Comparison of ENCODE assay signal across 8 cellular contexts in the genomic region with DNA sequence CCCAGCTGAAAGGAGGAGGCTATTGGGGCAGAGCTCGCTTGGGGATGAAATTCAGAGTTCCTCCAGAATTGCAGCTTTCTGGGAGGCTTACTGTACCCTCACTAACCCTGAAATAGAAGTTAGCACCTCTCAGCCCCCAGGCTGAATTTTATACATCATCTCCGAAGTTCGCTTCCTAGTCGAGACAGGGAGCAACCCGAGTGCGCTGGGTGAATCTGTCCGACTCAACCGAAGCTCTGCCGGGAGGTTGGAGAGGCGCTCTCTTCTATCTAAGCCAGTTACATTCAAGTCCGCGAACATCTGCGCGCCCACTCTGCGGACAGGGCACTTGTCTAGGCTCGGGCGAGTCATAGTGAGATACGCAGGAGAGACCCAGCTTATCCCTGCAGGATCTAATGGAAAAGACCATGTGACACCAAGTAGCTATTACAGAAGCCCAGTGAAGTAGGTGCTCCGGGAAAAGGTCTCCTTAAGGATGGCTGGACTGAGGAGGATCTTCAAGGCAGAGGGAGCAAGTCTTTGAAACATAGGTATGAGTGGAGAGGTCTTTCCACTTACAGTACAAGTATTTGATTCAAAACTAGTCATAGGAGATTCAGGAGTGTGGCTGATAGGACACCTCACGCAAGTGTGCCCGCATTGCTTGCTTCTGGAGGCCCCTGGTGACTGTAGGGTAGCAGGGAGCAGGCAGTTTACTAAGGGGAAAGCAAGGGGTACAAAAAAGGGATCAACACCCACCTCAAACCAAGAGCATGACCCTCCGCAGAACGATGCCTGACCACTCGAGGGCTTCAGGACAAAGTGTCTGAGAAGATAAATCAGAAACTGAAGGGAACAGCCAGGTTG. TPM values are rescaled to one million over a fixed set of nuclear protein-coding genes. Genes with fewer than 3 reads are reported as not detected.
DNase-seq lines count a peak whose midpoint lies in the region; ATAC-seq and TF ChIP-seq lines count a peak whose summit lies in the region.

No MANE protein-coding gene starts in this region.

- H3K9me3 ChIP-seq in left lung (no peaks in the 10 kb centered on the region), upper lobe of right lung (no peaks in the 10 kb centered on the region)

- DNase-seq in EH (ENCODE audit: low read depth) (peak; percentile 34), NAMALWA (ENCODE audit: low spot score) (peak; percentile 41), left lung (peak in 1 of 2 donors; percentile 51), upper lobe of right lung (no peak), ureter (ENCODE audit: low spot score) (no peak), NCI-H2029 (lab: John Stamatoyannopoulos, UW) (no peak)
- no peak for DNase-seq in activated naive CD8-positive, alpha-beta T cell treated with anti-CD3 and anti-CD28 coated beads for 36 hours

- H3K27ac Mint-ChIP-seq in activated naive CD8-positive, alpha-beta T cell treated with anti-CD3 and anti-CD28 coated beads for 36 hours = peak overlapping the region; percentile 69

- ATAC-seq in left lung (no peak), upper lobe of right lung (no peak), GM21390 (IDR thresholded peaks at IDR 0.05; ENCODE audit: unreplicated experiment) (no peak)

- peaks cover 58% of the 10 kb centered on the region for H3K27me3 Mint-ChIP-seq in activated naive CD8-positive, alpha-beta T cell treated with anti-CD3 and anti-CD28 coated beads for 36 hours

- peak overlapping the region; percentile 2 to 65 for H3K4me3 ChIP-seq in left lung
- H3K4me3 ChIP-seq in upper lobe of right lung = peak overlapping the region; percentile 67

- H3K27me3 ChIP-seq in left lung (peaks cover 28 to 94% of the 10 kb centered on the region in 2 donors), upper lobe of right lung (peaks cover 27% of the 10 kb centered on the region)

- H3K36me3 Mint-ChIP-seq in activated naive CD8-positive, alpha-beta T cell treated with anti-CD3 and anti-CD28 coated beads for 36 hours = peaks cover 10% of the 10 kb centered on the region

- H3K36me3 ChIP-seq in left lung (no peaks in the 10 kb centered on the region), upper lobe of right lung (no peaks in the 10 kb centered on the region)

- H3K9me3 Mint-ChIP-seq in activated naive CD8-positive, alpha-beta T cell treated with anti-CD3 and anti-CD28 coated beads for 36 hours = peaks cover 5% of the 10 kb centered on the region

- peaks cover 56% of the 10 kb centered on the region for H3K4me1 Mint-ChIP-seq in activated naive CD8-positive, alpha-beta T cell treated with anti-CD3 and anti-CD28 coated beads for 36 hours

- H3K4me1 ChIP-seq in left lung (peaks cover 37 to 79% of the 10 kb centered on the region in 2 donors), upper lobe of right lung (peaks cover 66% of the 10 kb centered on the region)

- TF ChIP-seq CTCF in left lung (IDR thresholded peaks at IDR 0.05) (no peak), upper lobe of right lung (IDR thresholded peaks at IDR 0.05) (no peak)

- peak overlapping the region; percentile 85 for H3K4me3 Mint-ChIP-seq in activated naive CD8-positive, alpha-beta T cell treated with anti-CD3 and anti-CD28 coated beads for 36 hours

- no peak overlapping the region for H3K27ac ChIP-seq in left lung
- no peak overlapping the region for H3K27ac ChIP-seq in upper lobe of right lung

- intact Hi-C loops in left lung (cut with DNase I) (loop anchor here in 1 of 2 donors (10.0 kb wide), 1 partner anchor 60 kb away; no protein-coding TSS in a partner anchor), upper lobe of right lung (cut with DNase I) (loop anchor here (5.0 kb wide), 1 partner anchor 63 kb away; no protein-coding TSS in a partner anchor)

RNA-seq across cellular contexts. Expression of gene HES7, which starts 0.7 kb away (rescaled TPM):
- total RNA-seq in activated naive CD8-positive, alpha-beta T cell treated with anti-CD3 and anti-CD28 coated beads for 36 hours = 1 to 10 TPM; 1.9 to 2.0 TPM
- total RNA-seq in left lung (under 1 TPM in 1 of 2 donors, not detected in 1; 0.52 TPM), upper lobe of right lung (not detected), ureter (not detected)

RNA-seq across cellular contexts. Expression of gene ALOXE3, which starts 6.3 kb away (rescaled TPM):
- under 1 TPM in 1 of 2 experiments, not detected in 1; 0.10 TPM for total RNA-seq in activated naive CD8-positive, alpha-beta T cell treated with anti-CD3 and anti-CD28 coated beads for 36 hours
- total RNA-seq in left lung (under 1 TPM; 0.23 to 0.55 TPM), upper lobe of right lung (not detected), ureter (0.44 TPM)

RNA-seq across cellular contexts. Expression of gene PER1, which starts 27.6 kb away (rescaled TPM):
- 10 to 100 TPM; 55.7 to 56.1 TPM for total RNA-seq in activated naive CD8-positive, alpha-beta T cell treated with anti-CD3 and anti-CD28 coated beads for 36 hours
- total RNA-seq in left lung = 100 to 1,000 TPM; 101 to 111 TPM
- 350 TPM for total RNA-seq in upper lobe of right lung
- 152 TPM for total RNA-seq in ureter

RNA-seq across cellular contexts. Expression of gene ALOX12B, which starts 37.1 kb away (rescaled TPM):
- 1 to 10 TPM; 3.7 to 4.1 TPM for total RNA-seq in activated naive CD8-positive, alpha-beta T cell treated with anti-CD3 and anti-CD28 coated beads for 36 hours
- total RNA-seq in left lung (under 1 TPM in 1 of 2 donors, not detected in 1; 0.32 TPM), upper lobe of right lung (not detected), ureter (0.62 TPM)

RNA-seq across cellular contexts. Expression of gene VAMP2, which starts 38.2 kb away (rescaled TPM):
- total RNA-seq in activated naive CD8-positive, alpha-beta T cell treated with anti-CD3 and anti-CD28 coated beads for 36 hours = 10 to 100 TPM; 27.7 to 28.4 TPM
- total RNA-seq in left lung = 10 to 100 TPM; 48.3 to 48.9 TPM
- 78.1 TPM for total RNA-seq in upper lobe of right lung
- total RNA-seq in ureter = 87.9 TPM

Comparison
In these comparisons a context has a peak if more than half of its experiments do, and no peak if none do; other contexts are left out.
1. DNase-seq: peak in EH (single experiment) and NAMALWA (single experiment); none in activated naive CD8-positive, alpha-beta T cell treated with anti-CD3 and anti-CD28 coated beads for 36 hours (single experiment), upper lobe of right lung (single experiment), ureter (single experiment) and NCI-H2029 (single experiment).